In genomic region chr10:74824184-74825032, GRCh38 we compare ENCODE assay signal across 1 cellular context.
TF ChIP-seq lines count a peak whose summit lies in the region.

No MANE protein-coding gene starts in this region.

TF ChIP-seq in HepG2, 621 proteins besides CTCF, POLR2A, EP300 and RAD21 (continued from another document):
- TF ChIP-seq E2F2 (CRISPR knock-in tag; IDR thresholded peaks at IDR 0.05; ENCODE audit: borderline replicate concordance) (no peak), GABPB1 (CRISPR knock-in tag; IDR thresholded peaks at IDR 0.05) (peak; percentile 72), IRF2 (CRISPR knock-in tag; IDR thresholded peaks at IDR 0.05) (peak; percentile 7; the same call in 1 of the 2 replicates)
